11 cellular contexts compared by ENCODE assay signal in the genomic region with DNA sequence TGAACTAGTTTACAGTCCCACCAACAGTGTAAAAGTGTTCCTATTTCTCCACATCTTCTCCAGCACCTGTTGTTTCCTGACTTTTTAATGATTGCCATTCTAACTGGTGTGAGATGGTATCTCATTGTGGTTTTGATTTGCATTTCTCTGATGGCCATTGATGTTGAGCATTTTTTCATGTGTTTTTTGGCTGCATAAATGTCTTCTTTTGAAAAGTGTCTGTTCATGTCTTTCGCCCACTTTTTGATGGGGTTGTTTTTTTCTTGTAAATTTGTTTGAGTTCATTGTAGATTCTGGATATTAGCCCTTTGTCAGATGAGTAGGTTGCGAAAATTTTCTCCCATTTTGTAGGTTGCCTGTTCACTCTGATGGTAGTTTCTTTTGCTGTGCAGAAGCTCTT. TPM values are rescaled to one million over a fixed set of nuclear protein-coding genes. Genes with fewer than 3 reads are reported as not detected.
"Had no signal": no experiment of that assay in that cellular context is flagged by ENCODE, and none has a peak within 500 bp of the region (broad histone marks: within the 10 kb centered on the region; RNA-seq: fewer than 3 reads in every experiment).

No MANE protein-coding gene starts in this region.

RNA-seq across cellular contexts. Expression of gene CYP2B6, which starts 7.9 kb away (rescaled TPM):
- total RNA-seq: left ventricle myocardium inferior; left ventricle myocardium superior; lung microvascular endothelial cell; mammary epithelial cell; mesenteric fat pad; mesothelial cell of epicardium; mononuclear cell; myocyte; naive thymus-derived CD4-positive, alpha-beta T cell had no signal
- polyA plus RNA-seq: immature natural killer cell; keratinocyte; mammary epithelial cell; naive thymus-derived CD4-positive, alpha-beta T cell had no signal
